ENCODE assay signal across 38 cellular contexts in genomic region chr15:99000001-99000590, GRCh38. TPM values are rescaled to one million over a fixed set of nuclear protein-coding genes. Genes with fewer than 3 reads are reported as not detected.
"Had no signal": no experiment of that assay in that cellular context is flagged by ENCODE, and none has a peak within 500 bp of the region (broad histone marks: within the 10 kb centered on the region; RNA-seq: fewer than 3 reads in every experiment).

No MANE protein-coding gene starts in this region.

- H3K27ac ChIP-seq: KMS-11 had no signal

- H3K4me2 ChIP-seq: KMS-11 had no signal

- H3K36me3 ChIP-seq: MG63 had no signal

- H3K4me3 ChIP-seq: MG63 had no signal

- DNase-seq: Karpas-422, Kasumi-1, KG1, MG63, MM.1S, MV-4-11, NCI-H1048, NCI-H1092, NCI-H1092 treated with DMSO at 0.1 percent for 48 hours, NCI-H1105, NCI-H1105 treated with DMSO at 0.1 percent for 48 hours, NCI-H1417, NCI-H1417 treated with DMSO at 0.1 percent for 48 hours, NCI-H1436, NCI-H1436 treated with DMSO at 0.1 percent for 48 hours, NCI-H146, NCI-H1694, NCI-H1694 treated with DMSO at 0.1 percent for 48 hours, NCI-H187, NCI-H187 treated with DMSO at 0.1 percent for 48 hours, NCI-H1930, NCI-H2029, NCI-H2029 treated with DMSO at 0.1 percent for 48 hours, NCI-H2081, NCI-H2081 treated with DMSO at 0.1 percent for 48 hours, NCI-H2107, NCI-H2171, NCI-H2171 treated with DMSO at 0.1 percent for 48 hours, NCI-H2227 treated with DMSO at 0.1 percent for 48 hours, NCI-H226, NCI-H345, NCI-H446, NCI-H446 treated with DMSO at 0.1 percent for 48 hours had no signal

- H3K9ac ChIP-seq: KMS-11 had no signal

- H3K27me3 ChIP-seq: MG63 had no signal

RNA-seq across cellular contexts. Expression of gene PGPEP1L, which starts 7.5 kb away (rescaled TPM):
- total RNA-seq: LHCN-M2, M059J, MCF 10A, NCI-H460 had no signal
